ENCODE assay signal across 22 cellular contexts in genomic region chr4:75497133-75497532, GRCh38. TPM values are rescaled to one million over a fixed set of nuclear protein-coding genes. Genes with fewer than 3 reads are reported as not detected.
DNase-seq lines count a peak whose midpoint lies in the region; ATAC-seq, FAIRE-seq and TF ChIP-seq lines count a peak whose summit lies in the region.
"Had no signal": no experiment of that assay in that cellular context is flagged by ENCODE, and none has a peak within 500 bp of the region (broad histone marks: within the 10 kb centered on the region; RNA-seq: fewer than 3 reads in every experiment).

No MANE protein-coding gene starts in this region.

- no peak overlapping the region for H3K9ac ChIP-seq in PC-3 (ENCODE audit: low read length)

- H2AFZ ChIP-seq in PC-3 (ENCODE audit: low read length), result no peak overlapping the region

- H3K4me3 ChIP-seq in PC-3 (ENCODE audit: low read length) (no peak overlapping the region), bronchial epithelial cell (ENCODE audit: low read depth, low read length) (no peak overlapping the region), Caco-2 (ENCODE audit: low read depth, low read length) (no peak overlapping the region)
- H3K4me3 ChIP-seq: mucosa of descending colon had no signal

- H3K9me3 ChIP-seq in PC-3 (ENCODE audit: low read length) (no peaks in the 10 kb centered on the region), Caco-2 (0 out of 2 replicates have a peak, but pooled peaks cover 3% of the 10 kb centered on the region)
- H3K9me3 ChIP-seq: mucosa of descending colon had no signal

- H4K20me1 ChIP-seq in PC-3 (ENCODE audit: low read length), result no peaks in the 10 kb centered on the region

- H3K36me3 Mint-ChIP-seq in Caco-2 (ENCODE audit: insufficient read depth, unreplicated experiment), result peaks cover 19% of the 10 kb centered on the region

- no peak for FAIRE-seq in bronchial epithelial cell (lab: Jason Lieb, UNC)
- FAIRE-seq: TTC549 had no signal

- POLR2A ChIA-PET in PC-3 (lab: Charles Lee; ENCODE audit: unreplicated experiment) (no interaction called here), Caco-2 (lab: Charles Lee) (no interaction called here)

- no peaks in the 10 kb centered on the region for H3F3A ChIP-seq in PC-3 (ENCODE audit: low read length, unreplicated experiment)

- no peak overlapping the region for H3K27ac Mint-ChIP-seq in Caco-2 (ENCODE audit: unreplicated experiment)
- H3K27ac Mint-ChIP-seq: activated naive CD8-positive, alpha-beta T cell treated with anti-CD3 and anti-CD28 coated beads, Interleukin-2, amount 10 ng/mL, durations not matched to agents 7 days and 5 days had no signal

- no peak overlapping the region for H3K4me3 Mint-ChIP-seq in Caco-2 (ENCODE audit: unreplicated experiment)
- H3K4me3 Mint-ChIP-seq: activated naive CD8-positive, alpha-beta T cell treated with anti-CD3 and anti-CD28 coated beads, Interleukin-2, amount 10 ng/mL, durations not matched to agents 7 days and 5 days had no signal

- BruUV-seq in PC-3 (replicated peaks; lab: Mats Ljungman, UMichigan) (no TSS peak), Caco-2 (replicated peaks; lab: Mats Ljungman, UMichigan) (no TSS peak)

- peaks cover 48% of the 10 kb centered on the region for H3K79me2 ChIP-seq in PC-3 (ENCODE audit: low read length)

- H3K4me1 Mint-ChIP-seq in Caco-2 (ENCODE audit: low read depth, unreplicated experiment), result peaks cover 7% of the 10 kb centered on the region

- H3K27ac ChIP-seq in PC-3 (ENCODE audit: low read length), result no peak overlapping the region

- H3K9me3 Mint-ChIP-seq in Caco-2 (ENCODE audit: unreplicated experiment), result peaks cover 16% of the 10 kb centered on the region

- intact Hi-C loops in PC-3 (cut with micrococcal nuclease) (no loop called here), Caco-2 (cut with micrococcal nuclease; ENCODE audit: unreplicated experiment) (no loop called here)

- TF ChIP-seq CTCF in PC-3 (conservative IDR thresholded peaks at IDR 0.05; ENCODE audit: low read depth, low read length) (no peak), bronchial epithelial cell (IDR thresholded peaks at IDR 0.05; ENCODE audit: insufficient read depth, low read length, severe bottlenecking) (no peak), Caco-2 (IDR thresholded peaks at IDR 0.05; ENCODE audit: insufficient read depth in 1 of 2, low read depth in 1 of 2, low read length in 1 of 2, severe bottlenecking in 1 of 2, unreplicated experiment in 1 of 2) (no peak)

- ATAC-seq in PC-3 (peak; percentile 46), HG03280 (IDR thresholded peaks at IDR 0.05; ENCODE audit: unreplicated experiment) (no peak)
- ATAC-seq: mucosa of descending colon had no signal

- H3K27me3 Mint-ChIP-seq in Caco-2 (ENCODE audit: insufficient read depth, unreplicated experiment), result no peaks in the 10 kb centered on the region
- H3K27me3 Mint-ChIP-seq: activated naive CD8-positive, alpha-beta T cell treated with anti-CD3 and anti-CD28 coated beads, Interleukin-2, amount 10 ng/mL, durations not matched to agents 7 days and 5 days had no signal

- no peaks in the 10 kb centered on the region for H3K27me3 ChIP-seq in PC-3 (ENCODE audit: low read length)
- H3K27me3 ChIP-seq in bronchial epithelial cell (ENCODE audit: control insufficient read depth, insufficient read depth, low read length), result no peaks in the 10 kb centered on the region
- no peaks in the 10 kb centered on the region for H3K27me3 ChIP-seq in Caco-2 (replicated peaks; ENCODE audit: control insufficient read depth, insufficient read depth, low read length)

- DNase-seq in ELR (ENCODE audit: low read depth) (peak; percentile 45), PC-3 (peak; percentile 14), bronchial epithelial cell (ENCODE audit: low read depth) (peak; percentile 29), kidney glomerular epithelial cell (lab: John Stamatoyannopoulos, UW) (peak; percentile 17), NOMO-1 (lab: John Stamatoyannopoulos, UW; ENCODE audit: unreplicated experiment in 2 of 2) (no peak), Caco-2 (no peak)
- DNase-seq in stimulated activated CD4-positive, alpha-beta T cell treated with anti-CD3 and anti-CD28 coated beads, Interleukin-4, amount 100 ng/mL, for 1 hour, result no peak
- DNase-seq: activated naive CD8-positive, alpha-beta T cell treated with anti-CD3 and anti-CD28 coated beads, Interleukin-2, amount 10 ng/mL, durations not matched to agents 7 days and 5 days; activated T-cell treated with anti-CD3 and anti-CD28 coated beads for 4 hours; AML-193; effector CD8-positive, alpha-beta T cell; foreskin melanocyte; GF-D8; H7; mucosa of descending colon; NCI-H1417 treated with DMSO at 0.1 percent for 48 hours; NCI-H2171; NCI-H748 treated with DMSO at 0.1 percent for 48 hours; stimulated activated CD4-positive, alpha-beta T cell treated with anti-CD3 and anti-CD28 coated beads, Interleukin-4, amount 100 ng/mL, for 24 hours had no signal

- peaks cover 8% of the 10 kb centered on the region; the same call in 1 of the 2 replicates for H3K4me1 ChIP-seq in PC-3 (ENCODE audit: insufficient read depth, low read length)
- no peaks in the 10 kb centered on the region for H3K4me1 ChIP-seq in Caco-2

- no peak overlapping the region for H3K4me2 ChIP-seq in PC-3 (ENCODE audit: low read length)

- H3K36me3 ChIP-seq in PC-3 (ENCODE audit: low read depth, low read length) (peaks cover 37% of the 10 kb centered on the region), bronchial epithelial cell (ENCODE audit: control insufficient read depth, insufficient read depth, low read length) (peaks cover 2% of the 10 kb centered on the region), Caco-2 (ENCODE audit: control insufficient read depth, insufficient read depth, low read length) (no peaks in the 10 kb centered on the region)

- CTCF ChIA-PET in PC-3 (lab: Charles Lee), result no interaction called here
- CTCF ChIA-PET in Caco-2 (lab: Charles Lee), result no interaction called here

- H3K9me2 ChIP-seq in PC-3 (replicated peaks; ENCODE audit: low read length), result no peaks in the 10 kb centered on the region

RNA-seq across cellular contexts. Expression of gene RCHY1, which starts 17.1 kb away (rescaled TPM):
- total RNA-seq in PC-3 (2014; rRNA removed) (14.3 and 18.2 TPM in 2 replicates), bronchial epithelial cell (22.6 and 30.0 TPM in 2 replicates), Caco-2 (2022) (38.0 and 38.2 TPM in 2 replicates)

RNA-seq across cellular contexts. Expression of gene THAP6, which starts 17.1 kb away (rescaled TPM):
- 5.2 and 8.7 TPM in 2 replicates for total RNA-seq in PC-3 (2014; rRNA removed)
- 9.7 and 12.3 TPM in 2 replicates for total RNA-seq in bronchial epithelial cell
- total RNA-seq in Caco-2 (2022), result 11.8 and 12.3 TPM in 2 replicates

RNA-seq across cellular contexts. Expression of gene ODAPH, which starts 58.7 kb away (rescaled TPM):
- total RNA-seq in PC-3 (2014; rRNA removed) (not detected in 2 replicates), bronchial epithelial cell (not detected in 2 replicates), Caco-2 (2022) (not detected in 2 replicates)
- total RNA-seq: cardiac septum, H7, mucosa of descending colon had no signal

Comparison
In these comparisons a context has a peak if more than half of its experiments do, and no peak if none do; other contexts are left out.
1. DNase-seq: peak in ELR (single experiment), PC-3 (single experiment), bronchial epithelial cell (single experiment) and kidney glomerular epithelial cell (single experiment); none in NOMO-1 (0 of 2), Caco-2 (0 of 2) and stimulated activated CD4-positive, alpha-beta T cell treated with anti-CD3 and anti-CD28 coated beads, Interleukin-4, amount 100 ng/mL, for 1 hour (single experiment).